Comparison of ENCODE assay signal across 20 cellular contexts in the genomic region with DNA sequence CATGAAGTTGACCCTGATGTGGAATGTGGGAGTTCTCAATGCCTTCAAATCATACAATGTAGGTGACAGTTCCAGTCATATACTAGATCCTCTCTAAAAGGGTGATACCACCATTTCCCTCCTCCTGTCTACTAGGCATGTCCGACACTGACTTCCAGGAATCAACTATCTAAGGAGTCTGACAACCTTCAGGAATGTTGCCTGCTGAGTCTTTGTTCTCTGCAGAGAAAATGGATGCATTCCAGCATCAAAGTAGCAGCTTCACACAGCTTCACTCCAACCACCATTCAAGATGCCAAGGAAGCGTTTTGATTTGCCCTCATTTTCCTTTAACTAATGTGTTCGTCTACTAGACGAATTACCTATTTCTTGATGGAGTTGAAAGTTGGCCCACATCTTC.
DNase-seq lines count a peak whose midpoint lies in the region; ATAC-seq and TF ChIP-seq lines count a peak whose summit lies in the region.
"Had no signal": no experiment of that assay in that cellular context is flagged by ENCODE, and none has a peak within 500 bp of the region (broad histone marks: within the 10 kb centered on the region; RNA-seq: fewer than 3 reads in every experiment).

No MANE protein-coding gene starts in this region.

- TF ChIP-seq CTCF in choroid plexus epithelial cell (conservative IDR thresholded peaks at IDR 0.05; ENCODE audit: low read depth, low read length) (no peak), uterus (IDR thresholded peaks at IDR 0.05) (no peak)

- ATAC-seq in GM18498 (IDR thresholded peaks at IDR 0.05; ENCODE audit: unreplicated experiment) (no peak), HG02870 (IDR thresholded peaks at IDR 0.05; ENCODE audit: unreplicated experiment) (no peak)
- ATAC-seq: CD8-positive, alpha-beta T cell; GM12878; K562 had no signal

- H3K9me3 ChIP-seq in HUES64 (ENCODE audit: insufficient read depth, low read depth, low read length) (no peaks in the 10 kb centered on the region), uterus (no peaks in the 10 kb centered on the region)

- H3K4me1 ChIP-seq in HUES64 (ENCODE audit: insufficient read depth, low read length) (peaks cover 14% of the 10 kb centered on the region; the same call in 1 of the 2 replicates), uterus (no peaks in the 10 kb centered on the region)

- H3K9ac ChIP-seq in HUES64 (ENCODE audit: low read depth, low read length) = no peak overlapping the region
- H3K9ac ChIP-seq: BLaER1 treated with 17β-estradiol and CSF1 and Interleukin-3, amounts not matched to agents 10 nM and 100 nM had no signal

- H3K4me3 ChIP-seq in HUES64 (ENCODE audit: low read length) (no peak overlapping the region), choroid plexus epithelial cell (ENCODE audit: low read depth, low read length) (no peak overlapping the region), uterus (no peak overlapping the region)
- H3K4me3 ChIP-seq: BLaER1 treated with 17β-estradiol and CSF1 and Interleukin-3, amounts not matched to agents 10 nM and 100 nM; GM12878; K562; SK-N-MC had no signal

- no peaks in the 10 kb centered on the region for H3K36me3 ChIP-seq in HUES64 (ENCODE audit: insufficient read depth, low read length)
- H3K36me3 ChIP-seq in uterus = no peaks in the 10 kb centered on the region

- peak; percentile 31 for DNase-seq in choroid plexus epithelial cell (ENCODE audit: low read depth)
- peak; percentile 62 for DNase-seq in iPS-NIHi11 (ENCODE audit: low spot score)
- no peak for DNase-seq in uterus
- DNase-seq in activated CD8-positive, alpha-beta memory T cell treated with anti-CD3 and anti-CD28 coated beads, Interleukin-2, amount 50 U/mL, for 48 hours = no peak
- DNase-seq: Calu3; CD8-positive, alpha-beta T cell; NCI-H1105; NCI-H1694; NCI-H2081 treated with DMSO at 0.1 percent for 48 hours; NCI-H510A; NCI-H748 treated with DMSO at 0.1 percent for 48 hours; NK-92 treated with Interleukin-12 subunit alpha and Interleukin-12 subunit beta, amount 100 ng/mL, for 24 hours; SHP77 had no signal

- intact Hi-C loops in uterus (cut with DNase I; ENCODE audit: low total_unique reads) = no loop called here

- TF ChIP-seq POLR2A in uterus (IDR thresholded peaks at IDR 0.05) = no peak

- no peaks in the 10 kb centered on the region for H3K27me3 ChIP-seq in HUES64 (ENCODE audit: insufficient read depth, low read length)
- H3K27me3 ChIP-seq in uterus = no peaks in the 10 kb centered on the region
- H3K27me3 ChIP-seq: BLaER1 treated with 17β-estradiol and CSF1 and Interleukin-3, amounts not matched to agents 10 nM and 100 nM had no signal

- 53% methylated on average over 3 of the region's 4 CpGs for whole genome bisulfite sequencing in HUES64

- H3K27ac ChIP-seq in HUES64 (ENCODE audit: low read depth, low read length) (peak overlapping the region; percentile 36; the same call in 1 of the 2 replicates), uterus (no peak overlapping the region)
- H3K27ac ChIP-seq: BLaER1 treated with 17β-estradiol and CSF1 and Interleukin-3, amounts not matched to agents 10 nM and 100 nM; SK-N-MC had no signal

Comparison
In these comparisons a context has a peak if more than half of its experiments do, and no peak if none do; other contexts are left out.
1. DNase-seq: peak in choroid plexus epithelial cell (single experiment) and iPS-NIHi11 (single experiment); none in uterus (0 of 2) and activated CD8-positive, alpha-beta memory T cell treated with anti-CD3 and anti-CD28 coated beads, Interleukin-2, amount 50 U/mL, for 48 hours (single experiment).